In the genomic region with DNA sequence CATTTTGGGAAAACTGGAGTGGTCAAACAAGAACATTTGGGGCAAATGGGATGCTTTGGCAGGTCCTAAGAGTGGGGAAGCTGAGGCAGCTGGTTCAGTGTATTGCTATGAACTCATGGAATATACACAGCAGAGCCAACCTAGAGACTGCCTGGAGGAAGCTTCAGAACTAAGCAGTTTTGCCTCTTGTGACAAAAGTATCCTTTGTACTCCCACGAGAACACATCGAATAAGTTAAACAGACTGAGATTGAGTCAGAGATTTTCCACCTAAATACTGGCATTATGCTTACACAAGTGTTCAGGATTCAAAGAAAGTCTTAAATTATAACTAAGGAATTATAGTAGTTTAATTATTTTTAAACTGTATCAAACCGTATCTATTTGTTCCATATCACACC, we compare ENCODE assay signal across 15 cellular contexts. TPM values are rescaled to one million over a fixed set of nuclear protein-coding genes. Genes with fewer than 3 reads are reported as not detected.
DNase-seq lines count a peak whose midpoint lies in the region; ATAC-seq and TF ChIP-seq lines count a peak whose summit lies in the region.
"Had no signal": no experiment of that assay in that cellular context is flagged by ENCODE, and none has a peak within 500 bp of the region (broad histone marks: within the 10 kb centered on the region; RNA-seq: fewer than 3 reads in every experiment).

No MANE protein-coding gene starts in this region.

- TF ChIP-seq CTCF in coronary artery (IDR thresholded peaks at IDR 0.05) (no peak), smooth muscle cell (IDR thresholded peaks at IDR 0.05; ENCODE audit: borderline replicate concordance, insufficient read depth, poor library complexity, severe bottlenecking) (no peak)

- H3K4me3 ChIP-seq in coronary artery (no peak overlapping the region), muscle layer of colon (ENCODE audit: low read depth in 1 of 2, low read length in 2 of 2) (no peak overlapping the region), smooth muscle cell (no peak overlapping the region)
- H3K4me3 ChIP-seq: SJSA1 had no signal

- no peaks in the 10 kb centered on the region for H4K20me1 ChIP-seq in smooth muscle cell (ENCODE audit: low read depth)

- H3K79me2 ChIP-seq in smooth muscle cell (ENCODE audit: low read depth) = no peaks in the 10 kb centered on the region

- no peaks in the 10 kb centered on the region for H3F3A ChIP-seq in smooth muscle cell (ENCODE audit: low read depth)

- H3K27ac ChIP-seq in coronary artery = no peak overlapping the region
- H3K27ac ChIP-seq in muscle layer of colon (ENCODE audit: low read depth, low read length) = peak overlapping the region; percentile 41
- peak overlapping the region; percentile 37 for H3K27ac ChIP-seq in smooth muscle cell (ENCODE audit: low read depth)
- H3K27ac ChIP-seq: SJSA1 had no signal

- H2AFZ ChIP-seq in smooth muscle cell (ENCODE audit: low read depth) = peak overlapping the region; percentile 62

- H3K36me3 ChIP-seq in muscle layer of colon (ENCODE audit: insufficient read depth, low read length) (no peaks in the 10 kb centered on the region), smooth muscle cell (ENCODE audit: low read depth) (no peaks in the 10 kb centered on the region)
- H3K36me3 ChIP-seq: SJSA1 had no signal

- no peak overlapping the region for H3K9ac ChIP-seq in muscle layer of colon (ENCODE audit: low read length)
- no peak overlapping the region for H3K9ac ChIP-seq in smooth muscle cell (ENCODE audit: low read depth)

- WGBS in smooth muscle cell (ENCODE audit: low lambda C conversion rate) = 75% methylated on average over 3 of the region's 3 CpGs

- H3K4me2 ChIP-seq in smooth muscle cell = no peak overlapping the region

- H3K9me3 ChIP-seq in muscle layer of colon (ENCODE audit: low read length) (no peaks in the 10 kb centered on the region), smooth muscle cell (replicated peaks; ENCODE audit: low read depth) (no peaks in the 10 kb centered on the region)

- ATAC-seq in HG03354 (IDR thresholded peaks at IDR 0.05; ENCODE audit: poor library complexity, severe bottlenecking, unreplicated experiment) = no peak

- H3K27me3 ChIP-seq in muscle layer of colon (ENCODE audit: control insufficient read depth in 1 of 2, insufficient read depth in 2 of 2, low read length in 2 of 2) (no peaks in the 10 kb centered on the region), smooth muscle cell (ENCODE audit: low read depth) (no peaks in the 10 kb centered on the region)
- H3K27me3 ChIP-seq: SJSA1 had no signal

- peak; percentile 91 for DNase-seq in COLO829 (ENCODE audit: low spot score)
- DNase-seq in coronary artery (ENCODE audit: low spot score) = peak; percentile 21
- DNase-seq in smooth muscle cell (lab: John Stamatoyannopoulos, UW; ENCODE audit: unreplicated experiment) = no peak
- no peak for DNase-seq in SIG-M5 (lab: John Stamatoyannopoulos, UW)
- no peak for DNase-seq in stimulated activated CD4-positive, alpha-beta T cell treated with anti-CD3 and anti-CD28 coated beads, Interleukin-4, amount 100 ng/mL, for 1 hour
- no peak for DNase-seq in activated CD4-positive, alpha-beta T cell treated with anti-CD3 and anti-CD28 coated beads, Interleukin-2, amount 50 U/mL, for 48 hours
- DNase-seq: COR-L47, GDM1, NCI-H1105 treated with DMSO at 0.1 percent for 48 hours, NCI-H1694 treated with DMSO at 0.1 percent for 48 hours, NCI-H2227 treated with DMSO at 0.1 percent for 48 hours, NCI-H524 treated with DMSO at 0.1 percent for 48 hours had no signal

- H3K4me1 ChIP-seq in muscle layer of colon (ENCODE audit: insufficient read depth, low read length) = peaks cover 27% of the 10 kb centered on the region
- H3K4me1 ChIP-seq in smooth muscle cell (ENCODE audit: low read depth) = peaks cover 14% of the 10 kb centered on the region

RNA-seq across cellular contexts. Expression of a gene that starts 5.2 kb away (rescaled TPM):
- 34.7 and 38.6 TPM in 2 replicates for total RNA-seq in smooth muscle cell
- polyA plus RNA-seq in smooth muscle cell = 42.9 and 51.0 TPM in 2 replicates

Comparison
In these comparisons a context has a peak if more than half of its experiments do, and no peak if none do; other contexts are left out.
1. DNase-seq: peak in COLO829 (single experiment) and coronary artery (single experiment); none in smooth muscle cell (single experiment), SIG-M5 (single experiment), stimulated activated CD4-positive, alpha-beta T cell treated with anti-CD3 and anti-CD28 coated beads, Interleukin-4, amount 100 ng/mL, for 1 hour (single experiment) and activated CD4-positive, alpha-beta T cell treated with anti-CD3 and anti-CD28 coated beads, Interleukin-2, amount 50 U/mL, for 48 hours (0 of 2).
2. H3K27ac ChIP-seq: peak in muscle layer of colon (single experiment) and smooth muscle cell (single experiment); none in coronary artery (0 of 2).